8 cellular contexts compared by ENCODE assay signal in the genomic region with DNA sequence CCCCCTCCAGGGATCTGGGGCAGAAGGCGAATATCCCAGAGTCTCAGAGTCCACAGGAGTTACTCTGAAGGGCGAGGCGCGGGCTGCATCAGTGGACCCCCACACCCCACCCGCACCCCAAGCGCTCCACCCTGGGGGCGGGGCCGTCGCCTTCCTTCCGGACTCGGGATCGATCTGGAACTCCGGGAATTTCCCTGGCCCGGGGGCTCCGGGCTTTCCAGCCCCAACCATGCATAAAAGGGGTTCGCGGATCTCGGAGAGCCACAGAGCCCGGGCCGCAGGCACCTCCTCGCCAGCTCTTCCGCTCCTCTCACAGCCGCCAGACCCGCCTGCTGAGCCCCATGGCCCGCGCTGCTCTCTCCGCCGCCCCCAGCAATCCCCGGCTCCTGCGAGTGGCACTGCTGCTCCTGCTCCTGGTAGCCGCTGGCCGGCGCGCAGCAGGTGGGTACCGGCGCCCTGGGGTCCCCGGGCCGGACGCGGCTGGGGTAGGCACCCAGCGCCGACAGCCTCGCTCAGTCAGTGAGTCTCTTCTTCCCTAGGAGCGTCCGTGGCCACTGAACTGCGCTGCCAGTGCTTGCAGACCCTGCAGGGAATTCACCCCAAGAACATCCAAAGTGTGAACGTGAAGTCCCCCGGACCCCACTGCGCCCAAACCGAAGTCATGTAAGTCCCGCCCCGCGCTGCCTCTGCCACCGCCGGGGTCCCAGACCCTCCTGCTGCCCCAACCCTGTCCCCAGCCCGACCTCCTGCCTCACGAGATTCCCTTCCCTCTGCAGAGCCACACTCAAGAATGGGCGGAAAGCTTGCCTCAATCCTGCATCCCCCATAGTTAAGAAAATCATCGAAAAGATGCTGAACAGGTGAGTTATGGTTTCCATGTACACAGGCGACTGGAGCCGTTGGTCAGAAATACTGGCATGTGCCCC. TPM values are rescaled to one million over a fixed set of nuclear protein-coding genes. Genes with fewer than 3 reads are reported as not detected.
A peak's percentile ranks its signal among the peaks of the same experiment; 100 is the strongest.
DNase-seq lines count a peak whose midpoint lies in the region; ATAC-seq, FAIRE-seq and TF ChIP-seq lines count a peak whose summit lies in the region.

A gene (plus strand): TSS at position 264 of the 926 bp plus-strand sequence. CDS start 78 bp downstream, at position 342.

- no peaks in the 10 kb centered on the region for H3K27me3 ChIP-seq in breast epithelium
- H3K27me3 ChIP-seq in stomach, result peaks cover 0 to 15% (median 8%) of the 10 kb centered on the region in 3 donors

- peaks cover 5 to 7% of the 10 kb centered on the region in 2 donors for H3K9me3 Mint-ChIP-seq in effector memory CD8-positive, alpha-beta T cell

- TF ChIP-seq CTCF in breast epithelium (IDR thresholded peaks at IDR 0.05), result no peak
- no peak for TF ChIP-seq CTCF in kidney (IDR thresholded peaks at IDR 0.05; ENCODE audit: borderline replicate concordance, extremely low read depth, insufficient read depth)
- TF ChIP-seq CTCF in stomach (IDR thresholded peaks at IDR 0.05), result no peak

- no peak within 1 kb of the TSS for H3K4me3 Mint-ChIP-seq in effector memory CD8-positive, alpha-beta T cell

- 9 to 31% (median 12%) methylated on average over 14 to 61 of the region's 61 CpGs for WGBS in stomach, 5 donors

- peak within 1 kb of the TSS in 1 of 2 donors; percentile 30 for H3K9ac ChIP-seq in kidney (ENCODE audit: low read length in 2 of 2)

- no peak within 1 kb of the TSS for H3K27ac Mint-ChIP-seq in effector memory CD8-positive, alpha-beta T cell

- H3K36me3 ChIP-seq in breast epithelium (no peaks in the 10 kb centered on the region), kidney (ENCODE audit: control insufficient read depth in 1 of 2, insufficient read depth in 2 of 2, low read length in 2 of 2) (no peaks in the 10 kb centered on the region), stomach (no peaks in the 10 kb centered on the region)

- TF ChIP-seq EP300 in stomach (IDR thresholded peaks at IDR 0.05), result no peak

- no peak for TF ChIP-seq POLR2A in breast epithelium (IDR thresholded peaks at IDR 0.05)
- TF ChIP-seq POLR2A in stomach (IDR thresholded peaks at IDR 0.05), result no peak

- H3K27ac ChIP-seq in breast epithelium, result peak within 1 kb of the TSS; percentile 22 to 79
- H3K27ac ChIP-seq in kidney (ENCODE audit: low read depth in 2 of 2, low read length in 2 of 2), result no peak within 1 kb of the TSS
- H3K27ac ChIP-seq in stomach, result peak within 1 kb of the TSS; percentile 37 to 80 (median 63)

- ATAC-seq in effector memory CD8-positive, alpha-beta T cell (replicated peaks), result no peak
- no peak for ATAC-seq in HG03469 (IDR thresholded peaks at IDR 0.05; ENCODE audit: unreplicated experiment)

- H3K4me1 ChIP-seq in breast epithelium (no peaks in the 10 kb centered on the region), kidney (ENCODE audit: control insufficient read depth in 1 of 2, insufficient read depth in 1 of 2, low read depth in 1 of 2, low read length in 2 of 2) (peaks cover 0 to 8% of the 10 kb centered on the region in 2 donors), stomach (peaks cover 3 to 20% (median 18%) of the 10 kb centered on the region in 4 donors)

- intact Hi-C loops in breast epithelium (cut with DNase I; ENCODE audit: low total_unique reads), result no loop called here
- intact Hi-C loops in kidney (cut with DNase I), result no loop called here
- intact Hi-C loops in stomach (cut with DNase I; ENCODE audit: low total_unique reads), result no loop called here

- H3K36me3 Mint-ChIP-seq in effector memory CD8-positive, alpha-beta T cell (ENCODE audit: insufficient read depth), result no peaks in the 10 kb centered on the region

- H3K4me1 Mint-ChIP-seq in effector memory CD8-positive, alpha-beta T cell (ENCODE audit: low read depth in 2 of 2), result no peaks in the 10 kb centered on the region

- DNase-seq in NOMO-1 treated with DMSO at 0.1 percent for 48 hours (lab: John Stamatoyannopoulos, UW; ENCODE audit: unreplicated experiment), result peak; percentile 15
- no peak for DNase-seq in NOMO-1 (lab: John Stamatoyannopoulos, UW; ENCODE audit: unreplicated experiment in 2 of 2)
- no peak for DNase-seq in breast epithelium (ENCODE audit: low spot score in 2 of 2)
- peak; percentile 80 for DNase-seq in kidney
- peak; percentile 50 for DNase-seq in stomach
- DNase-seq in stimulated activated CD4-positive, alpha-beta T cell treated with anti-CD3 and anti-CD28 coated beads, Interleukin-4, amount 100 ng/mL, for 24 hours, result no peak
- DNase-seq in effector memory CD8-positive, alpha-beta T cell, result no peak

- H3K27me3 Mint-ChIP-seq in effector memory CD8-positive, alpha-beta T cell, result peaks cover 11 to 20% of the 10 kb centered on the region in 2 donors

- H3K4me3 ChIP-seq in breast epithelium (peak within 1 kb of the TSS; percentile 49 to 80 (median 73)), kidney (ENCODE audit: low read length in 2 of 2) (peak within 1 kb of the TSS; percentile 48 to 59), stomach (peak within 1 kb of the TSS; percentile 53 to 65 (median 58))

- H3K9me3 ChIP-seq in breast epithelium (no peaks in the 10 kb centered on the region), kidney (ENCODE audit: control insufficient read depth in 1 of 2, low read length in 2 of 2) (no peaks in the 10 kb centered on the region), stomach (no peaks in the 10 kb centered on the region)

- no peak for FAIRE-seq in kidney (lab: Jason Lieb, UNC)

RNA-seq across cellular contexts. Expression of the gene that starts here (rescaled TPM):
- 10 to 100 TPM in 2 of 3 donors, under 1 TPM in 1; 0.80 to 31.3 (median 17.7) TPM for total RNA-seq in breast epithelium
- 29.7 TPM for total RNA-seq in kidney
- polyA plus RNA-seq in kidney (ENCODE audit: insufficient read depth, low read depth, low replicate concordance), result 6.4 TPM
- 10 to 100 TPM in 2 of 5 donors, 1 to 10 TPM in 3; 1.8 to 56.0 (median 2.3) TPM for total RNA-seq in stomach
- 10 to 100 TPM; 33.6 to 62.1 (median 38.2) TPM for polyA plus RNA-seq in stomach

Comparison
In these comparisons a context has a peak if more than half of its experiments do, and no peak if none do; other contexts are left out.
1. DNase-seq: peak in NOMO-1 treated with DMSO at 0.1 percent for 48 hours (single experiment), kidney (single experiment) and stomach (single experiment); none in NOMO-1 (0 of 2), breast epithelium (0 of 2), stimulated activated CD4-positive, alpha-beta T cell treated with anti-CD3 and anti-CD28 coated beads, Interleukin-4, amount 100 ng/mL, for 24 hours (single experiment) and effector memory CD8-positive, alpha-beta T cell (0 of 3).
2. H3K27ac ChIP-seq: peak in breast epithelium (2 of 2) and stomach (5 of 5); none in kidney (0 of 2).
3. Peak in every context shown above with its lines, with median percentiles within 50 percentile points of each other: H3K4me3 ChIP-seq.